Comparison of ENCODE assay signal across 18 cellular contexts in genomic region chr6:149016716-149017115, GRCh38.
DNase-seq lines count a peak whose midpoint lies in the region; ATAC-seq, FAIRE-seq and TF ChIP-seq lines count a peak whose summit lies in the region.
"Had no signal": no experiment of that assay in that cellular context is flagged by ENCODE, and none has a peak within 500 bp of the region (broad histone marks: within the 10 kb centered on the region; RNA-seq: fewer than 3 reads in every experiment).

No MANE protein-coding gene starts in this region.

- no peaks in the 10 kb centered on the region for H3K9me3 ChIP-seq in esophagus muscularis mucosa
- H3K9me3 ChIP-seq: A549, Caco-2 had no signal

- peaks cover 0 to 13% (median 5%) of the 10 kb centered on the region in 4 donors for H3K4me1 ChIP-seq in esophagus muscularis mucosa
- H3K4me1 ChIP-seq: Caco-2 had no signal

- POLR2A ChIA-PET in RWPE1 (lab: Yijun Ruan, JAX; ENCODE audit: low non-redundant PET), result no interaction called here

- H3K27ac ChIP-seq in RWPE1, result peak overlapping the region; percentile 90
- no peak overlapping the region for H3K27ac ChIP-seq in esophagus muscularis mucosa (replicated peaks in 1 of 4)
- H3K27ac ChIP-seq: C4-2B had no signal

- ATAC-seq in GM21390 (IDR thresholded peaks at IDR 0.05; ENCODE audit: unreplicated experiment), result no peak
- no peak for ATAC-seq in HG03457 (IDR thresholded peaks at IDR 0.05; ENCODE audit: unreplicated experiment)
- ATAC-seq: A549; CD8-positive, alpha-beta T cell; HCT116 had no signal

- intact Hi-C loops in esophagus muscularis mucosa (cut with DNase I), result no loop called here

- no peak for TF ChIP-seq EP300 in esophagus muscularis mucosa (IDR thresholded peaks at IDR 0.05)

- WGBS in esophagus muscularis mucosa, result 88% methylated on average over 4 of the region's 7 CpGs

- TF ChIP-seq CTCF in RWPE1 (conservative IDR thresholded peaks at IDR 0.05; ENCODE audit: low read depth), result no peak
- TF ChIP-seq CTCF in esophagus muscularis mucosa (IDR thresholded peaks at IDR 0.05), result no peak

- TF ChIP-seq POLR2A in GM12891 (IDR thresholded peaks at IDR 0.05; ENCODE audit: low read depth, low read length) (0 out of 2 replicates have a peak, but pooled peaks have one; percentile 10), esophagus muscularis mucosa (IDR thresholded peaks at IDR 0.05; ENCODE audit: low read depth) (no peak)

- DNase-seq in GM12891 (ENCODE audit: insufficient read length, low spot score) (no peak), RWPE1 (ENCODE audit: low spot score) (no peak), esophagus muscularis mucosa (ENCODE audit: extremely low spot score) (peak; percentile 75), NCI-H128 (lab: John Stamatoyannopoulos, UW; ENCODE audit: unreplicated experiment) (no peak)
- DNase-seq: 8988T; ACHN; Caco-2; CD4-positive, CD25-positive, alpha-beta regulatory T cell; CD8-positive, alpha-beta T cell; DMS153; DND-41; H9 had no signal

- H3K4me3 ChIP-seq in esophagus muscularis mucosa, result no peak overlapping the region
- H3K4me3 ChIP-seq: A549 had no signal

- FAIRE-seq in GM12891 (lab: Jason Lieb, UNC), result no peak
- FAIRE-seq: A549, G401.6 had no signal

- peaks cover 4 to 26% (median 12%) of the 10 kb centered on the region in 4 donors for H3K36me3 ChIP-seq in esophagus muscularis mucosa

- H3K27me3 ChIP-seq in esophagus muscularis mucosa, result no peaks in the 10 kb centered on the region

- CTCF ChIA-PET in RWPE1 (lab: Yijun Ruan, JAX), result interaction anchor here (1.1 kb wide), 1 partner anchor 12 kb away, joined by 3 read pairs; no protein-coding TSS in a partner anchor

TF ChIP-seq in GM12891, 5 proteins besides CTCF, POLR2A, EP300 and RAD21:
- no peak for TF ChIP-seq TAF1 (IDR thresholded peaks at IDR 0.05; ENCODE audit: low read depth, low read length)
- TF ChIP-seq POU2F2 (IDR thresholded peaks at IDR 0.05; ENCODE audit: low read depth, low read length), result no peak
- no peak for TF ChIP-seq PAX5 (IDR thresholded peaks at IDR 0.05; ENCODE audit: insufficient read depth, low read length, severe bottlenecking)
- TF ChIP-seq SPI1 (IDR thresholded peaks at IDR 0.05; ENCODE audit: low read depth, low read length), result no peak
- no peak for TF ChIP-seq POLR2AphosphoS5 (IDR thresholded peaks at IDR 0.05; ENCODE audit: low read depth, low read length)
